ENCODE assay signal across 14 cellular contexts in genomic region chr10:51834548-51834947, GRCh38.
DNase-seq lines count a peak whose midpoint lies in the region; ATAC-seq and TF ChIP-seq lines count a peak whose summit lies in the region.
"Had no signal": no experiment of that assay in that cellular context is flagged by ENCODE, and none has a peak within 500 bp of the region (broad histone marks: within the 10 kb centered on the region; RNA-seq: fewer than 3 reads in every experiment).

No MANE protein-coding gene starts in this region.

- H3K27ac ChIP-seq in CD4-positive, alpha-beta T cell (ENCODE audit: low read depth, low read length) = no peak overlapping the region
- H3K27ac ChIP-seq in neural progenitor cell = peak overlapping the region; percentile 47

- intact Hi-C loops in CD4-positive, alpha-beta T cell (cut with DNase I, micrococcal nuclease) = no loop called here

- no peaks in the 10 kb centered on the region for H3K9me3 ChIP-seq in CD4-positive, alpha-beta T cell (ENCODE audit: control insufficient read depth, low read length)
- H3K9me3 ChIP-seq in neural progenitor cell (ENCODE audit: low read depth) = peaks cover 9% of the 10 kb centered on the region
- H3K9me3 ChIP-seq: HAP-1 had no signal

- H2AFZ ChIP-seq in neural progenitor cell (replicated peaks) = no peak overlapping the region

- H4K20me1 ChIP-seq in neural progenitor cell (ENCODE audit: low read depth) = no peaks in the 10 kb centered on the region

- POLR2A ChIA-PET in CD4-positive, alpha-beta T cell (lab: Charles Lee) = no interaction called here

- peaks cover 47% of the 10 kb centered on the region for H3F3A ChIP-seq in neural progenitor cell (ENCODE audit: low read depth)

- H3K4me1 ChIP-seq in neural progenitor cell = peaks cover 29% of the 10 kb centered on the region
- H3K4me1 ChIP-seq: HAP-1 had no signal

- H3K9me3 Mint-ChIP-seq in CD4-positive, alpha-beta T cell = peaks cover 2% of the 10 kb centered on the region
- H3K9me3 Mint-ChIP-seq in chondrocyte (ENCODE audit: low read depth) = peaks cover 13% of the 10 kb centered on the region
- peaks cover 17% of the 10 kb centered on the region for H3K9me3 Mint-ChIP-seq in neural progenitor cell

- no peaks in the 10 kb centered on the region for H3K36me3 Mint-ChIP-seq in CD4-positive, alpha-beta T cell (ENCODE audit: low read depth)
- H3K36me3 Mint-ChIP-seq in chondrocyte (ENCODE audit: low read depth) (peaks cover 4% of the 10 kb centered on the region), neural progenitor cell (no peaks in the 10 kb centered on the region)
- H3K36me3 Mint-ChIP-seq: CD14-positive monocyte; CD4-positive, alpha-beta memory T cell had no signal

- peaks cover 13% of the 10 kb centered on the region for H3K36me3 ChIP-seq in neural progenitor cell
- H3K36me3 ChIP-seq: HAP-1 had no signal

- no peak overlapping the region for H3K4me2 ChIP-seq in neural progenitor cell

- H3K4me3 Mint-ChIP-seq in CD4-positive, alpha-beta T cell = no peak overlapping the region
- H3K4me3 Mint-ChIP-seq in chondrocyte (ENCODE audit: unreplicated experiment) (no peak overlapping the region), neural progenitor cell (no peak overlapping the region)
- H3K4me3 Mint-ChIP-seq: CD14-positive monocyte; CD4-positive, alpha-beta memory T cell had no signal

- ATAC-seq in CD4-positive, alpha-beta T cell (ENCODE audit: poor library complexity) = no peak
- ATAC-seq in GM19397 (IDR thresholded peaks at IDR 0.05; ENCODE audit: unreplicated experiment) (no peak), GM18511 (IDR thresholded peaks at IDR 0.05; ENCODE audit: unreplicated experiment) (no peak)

- H3K9ac ChIP-seq in neural progenitor cell = no peak overlapping the region

- H3K4me3 ChIP-seq in neural progenitor cell = no peak overlapping the region
- H3K4me3 ChIP-seq: HAP-1 had no signal

- CTCF ChIA-PET in CD4-positive, alpha-beta T cell (lab: Charles Lee) = no interaction called here

- H3K4me1 Mint-ChIP-seq in CD4-positive, alpha-beta T cell (ENCODE audit: low read depth) = no peaks in the 10 kb centered on the region
- H3K4me1 Mint-ChIP-seq in chondrocyte (ENCODE audit: low read depth) (peaks cover 23% of the 10 kb centered on the region), neural progenitor cell (peaks cover 11% of the 10 kb centered on the region)
- H3K4me1 Mint-ChIP-seq: CD14-positive monocyte; CD4-positive, alpha-beta memory T cell had no signal

- no peak overlapping the region for H3K27ac Mint-ChIP-seq in CD4-positive, alpha-beta T cell
- H3K27ac Mint-ChIP-seq in chondrocyte (ENCODE audit: unreplicated experiment) (peak overlapping the region; percentile 10), neural progenitor cell (no peak overlapping the region)
- H3K27ac Mint-ChIP-seq: CD14-positive monocyte; CD4-positive, alpha-beta memory T cell had no signal

- no peaks in the 10 kb centered on the region for H3K27me3 ChIP-seq in CD4-positive, alpha-beta T cell (ENCODE audit: control insufficient read depth, insufficient read depth, low read length)
- no peaks in the 10 kb centered on the region for H3K27me3 ChIP-seq in neural progenitor cell

- TF ChIP-seq CTCF in CD4-positive, alpha-beta T cell (IDR thresholded peaks at IDR 0.05) = peak; percentile 17
- TF ChIP-seq CTCF in chondrocyte (IDR thresholded peaks at IDR 0.05) (no peak), neural progenitor cell (IDR thresholded peaks at IDR 0.05) (no peak)

- H3K27me3 Mint-ChIP-seq in CD4-positive, alpha-beta T cell = no peaks in the 10 kb centered on the region
- H3K27me3 Mint-ChIP-seq in chondrocyte (ENCODE audit: low read depth) (no peaks in the 10 kb centered on the region), neural progenitor cell (ENCODE audit: insufficient read depth, low read depth) (no peaks in the 10 kb centered on the region)

- no peak for DNase-seq in CD4-positive, alpha-beta T cell
- DNase-seq in chondrocyte (ENCODE audit: low spot score) (no peak), neural progenitor cell (ENCODE audit: low spot score) (no peak), NCI-H748 treated with DMSO at 0.1 percent for 48 hours (lab: John Stamatoyannopoulos, UW) (no peak)
- DNase-seq: Calu3; CD4-positive, alpha-beta memory T cell; COR-L47; DMS53; DND-41; GOT3 had no signal

- no peaks in the 10 kb centered on the region for H3K79me2 ChIP-seq in neural progenitor cell (ENCODE audit: low read depth)
